12 cellular contexts compared by ENCODE assay signal in the genomic region with DNA sequence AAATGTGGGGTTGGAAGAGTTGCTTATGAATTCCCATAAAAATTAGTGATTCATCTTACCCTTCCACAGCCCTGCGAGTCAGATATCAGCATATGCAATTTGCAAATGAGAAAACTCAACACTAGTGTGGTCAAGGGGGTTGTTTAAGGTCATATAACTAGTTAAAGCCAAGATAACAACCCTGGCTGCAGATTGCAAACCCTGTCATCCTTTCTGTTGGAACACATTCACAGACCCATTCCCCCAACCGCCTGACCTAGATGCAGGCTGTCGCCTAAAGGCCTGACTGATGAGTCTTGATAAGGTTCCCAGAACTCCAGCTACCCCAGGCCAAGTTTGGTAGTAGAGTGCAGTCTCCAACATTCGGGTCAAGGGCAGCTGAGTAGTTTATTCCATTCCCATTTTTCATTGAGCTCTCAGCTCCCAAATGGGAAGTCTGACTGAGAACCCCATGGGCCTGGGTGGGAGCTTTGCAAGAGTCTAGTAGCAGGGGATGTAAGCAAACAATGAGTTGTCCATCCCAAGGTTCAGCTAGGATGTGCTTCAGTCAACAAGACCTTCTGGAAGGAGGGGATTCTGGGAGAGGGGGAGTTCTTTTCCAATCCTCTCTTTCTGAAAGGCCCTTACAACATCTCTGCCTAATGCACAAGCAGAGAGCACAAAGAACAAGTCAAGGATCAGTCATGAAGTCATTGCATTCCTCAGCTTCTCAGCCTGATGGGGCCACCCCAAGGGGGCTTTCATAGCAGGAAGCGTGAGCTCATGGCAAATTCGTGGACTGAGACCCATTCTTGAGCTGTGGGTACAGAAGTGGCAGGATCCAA. TPM values are rescaled to one million over a fixed set of nuclear protein-coding genes. Genes with fewer than 3 reads are reported as not detected.
DNase-seq lines count a peak whose midpoint lies in the region; ATAC-seq and TF ChIP-seq lines count a peak whose summit lies in the region.
"Had no signal": no experiment of that assay in that cellular context is flagged by ENCODE, and none has a peak within 500 bp of the region (broad histone marks: within the 10 kb centered on the region; RNA-seq: fewer than 3 reads in every experiment).

No MANE protein-coding gene starts in this region.

- no peak for TF ChIP-seq POLR2A in heart left ventricle (IDR thresholded peaks at IDR 0.05)

- no peaks in the 10 kb centered on the region for H4K20me1 ChIP-seq in osteoblast (ENCODE audit: insufficient read depth, low read length)

- H3K4me3 ChIP-seq in AG04450 (ENCODE audit: low read depth, low read length) (no peak overlapping the region), heart left ventricle (no peak overlapping the region), osteoblast (ENCODE audit: insufficient read depth, low read length) (no peak overlapping the region)
- H3K4me3 ChIP-seq: SK-N-MC had no signal

- peaks cover 19% of the 10 kb centered on the region for H3K79me2 ChIP-seq in osteoblast (ENCODE audit: insufficient read depth, low read length)

- H3K9me3 ChIP-seq in AG04450 (ENCODE audit: control insufficient read depth, insufficient read depth, low read length) (no peaks in the 10 kb centered on the region), heart left ventricle (no peaks in the 10 kb centered on the region), osteoblast (ENCODE audit: low read depth, low read length) (no peaks in the 10 kb centered on the region)

- H3K4me2 ChIP-seq in osteoblast (ENCODE audit: insufficient read depth, low read length) = no peak overlapping the region

- H3K4me1 ChIP-seq in heart left ventricle = peaks cover 0 to 77% (median 37%) of the 10 kb centered on the region in 12 donors
- H3K4me1 ChIP-seq in osteoblast (ENCODE audit: insufficient read depth, low read length) = peaks cover 15% of the 10 kb centered on the region

- TF ChIP-seq CTCF in AG04450 (IDR thresholded peaks at IDR 0.05; ENCODE audit: low read depth, low read length) (no peak), heart left ventricle (IDR thresholded peaks at IDR 0.05) (no peak), osteoblast (IDR thresholded peaks at IDR 0.05; ENCODE audit: extremely low read depth, low read depth, low read length) (no peak)

- CTCF ChIA-PET in AG04450 (lab: Charles Lee) = interaction anchor here (1.3 to 2.0 kb wide), 2 partner anchors 9 to 10 kb away, joined by 5 read pairs; no protein-coding TSS in a partner anchor

- ATAC-seq in heart left ventricle (peak; percentile 81 to 93 (median 92)), GM18519 (IDR thresholded peaks at IDR 0.05; ENCODE audit: low FRiP score, unreplicated experiment) (no peak)

- H2AFZ ChIP-seq in osteoblast (ENCODE audit: low read length) = no peak overlapping the region

- H3K27me3 ChIP-seq in AG04450 (ENCODE audit: control insufficient read depth, insufficient read depth, low read length) = no peaks in the 10 kb centered on the region
- H3K27me3 ChIP-seq in heart left ventricle = no peaks in the 10 kb centered on the region
- no peaks in the 10 kb centered on the region for H3K27me3 ChIP-seq in osteoblast (ENCODE audit: insufficient read depth, low read length)

- POLR2A ChIA-PET in AG04450 (lab: Yijun Ruan, JAX) = interaction anchor here (0.6 kb wide), 1 partner anchor 18 kb away, joined by 3 read pairs; no protein-coding TSS in a partner anchor

- H3K27ac ChIP-seq in AG04450 (ENCODE audit: low read depth, low read length) (peak overlapping the region; percentile 4), adipose tissue (ENCODE audit: low read depth, low read length) (peak overlapping the region; percentile 34), heart left ventricle (peak overlapping the region; percentile 36 to 93 (median 74)), osteoblast (ENCODE audit: low read depth, low read length) (peak overlapping the region; percentile 1)
- H3K27ac ChIP-seq: SK-N-MC had no signal

- H3K36me3 ChIP-seq in heart left ventricle = peaks cover 0 to 33% (median 17%) of the 10 kb centered on the region in 9 donors
- peaks cover 16% of the 10 kb centered on the region for H3K36me3 ChIP-seq in osteoblast (ENCODE audit: insufficient read depth, low read length)

- WGBS in adipose tissue, 3 donors = 51 to 64% (median 52%) methylated on average over 6 of the region's 6 CpGs
- 41 to 51% (median 48%) methylated on average over 4 to 6 of the region's 6 CpGs for WGBS in heart left ventricle, 4 donors

- intact Hi-C loops in heart left ventricle (cut with DNase I) = no loop called here

- DNase-seq in AG04450 (ENCODE audit: low read depth, low spot score) = no peak
- DNase-seq in heart left ventricle = peak in 4 of 5 donors; percentile 69 to 84 (median 80)
- no peak for DNase-seq in osteoblast (ENCODE audit: insufficient read length, low spot score, missing footprints)
- DNase-seq in glomerular visceral epithelial cell (ENCODE audit: extremely low spot score) = no peak
- no peak for DNase-seq in NCI-H1436 (lab: John Stamatoyannopoulos, UW)
- no peak for DNase-seq in kidney glomerular epithelial cell (lab: John Stamatoyannopoulos, UW)
- DNase-seq: ACHN, amygdala, NCI-H510A had no signal

RNA-seq across cellular contexts. Expression of a gene that starts 40.3 kb away (rescaled TPM):
- 44.7 and 52.4 TPM in 2 replicates for polyA plus RNA-seq in AG04450 (2011; rRNA removed)
- 95.8 and 112 TPM in 2 replicates for polyA minus RNA-seq in AG04450 (2011; rRNA and poly(A)+ RNA removed)
- 1 to 10 TPM in 2 of 3 donors, under 1 TPM in 1; 0.60 to 4.9 (median 2.5) TPM for polyA plus RNA-seq in adipose tissue
- 10 to 100 TPM in 7 of 9 donors, 1 to 10 TPM in 2; 6.5 to 47.6 (median 19.0) TPM for total RNA-seq in heart left ventricle
- polyA plus RNA-seq in heart left ventricle = 10 to 100 TPM in 1 of 2 donors, 1 to 10 TPM in 1; 7.5 to 29.2 TPM
- 12.1 and 14.5 TPM in 2 replicates for total RNA-seq in osteoblast

Comparison
In these comparisons a context has a peak if more than half of its experiments do, and no peak if none do; other contexts are left out.
1. DNase-seq: peak in heart left ventricle (4 of 5); none in AG04450 (single experiment), osteoblast (single experiment), glomerular visceral epithelial cell (single experiment), NCI-H1436 (single experiment) and kidney glomerular epithelial cell (single experiment).
2. H3K27ac ChIP-seq: peak in every context shown above with its lines; median percentile 74 in heart left ventricle; 34 in adipose tissue; 4 in AG04450; 1 in osteoblast.